23 cellular contexts compared by ENCODE assay signal in genomic region chr7:95157381-95157780, GRCh38.
"Had no signal": no experiment of that assay in that cellular context is flagged by ENCODE, and none has a peak within 500 bp of the region (broad histone marks: within the 10 kb centered on the region; RNA-seq: fewer than 3 reads in every experiment).

No MANE protein-coding gene starts in this region.

- ATAC-seq: heart right ventricle, left cardiac atrium, left lobe of liver, natural killer cell, pancreas, right cardiac atrium, sciatic nerve had no signal

- H3K27ac Mint-ChIP-seq: mesothelial cell of epicardium; naive B cell; natural killer cell; nephron progenitor cell; stimulated activated effector memory CD8-positive, alpha-beta T cell treated with anti-CD3 and anti-CD28 coated beads, Interleukin-12 subunit alpha, Interleukin-12 subunit beta, amount 100 ng/mL, for 72 hours; stimulated activated naive CD8-positive, alpha-beta T cell treated with anti-CD3 and anti-CD28 coated beads, Interleukin-15, Interleukin-2, amounts not matched to agents 100 ng/mL and 50 ng/mL, for 24 hours had no signal

- H3K27ac ChIP-seq: heart right ventricle, hepatocyte, pancreas, prostate gland, skin epidermis, tibial nerve, uterus had no signal

- H3K4me1 ChIP-seq: heart right ventricle, prostate gland, tibial nerve, uterus had no signal

- H3K36me3 ChIP-seq: heart right ventricle, pancreas, prostate gland, uterus had no signal

- H3K4me3 Mint-ChIP-seq: mesothelial cell of epicardium; naive B cell; natural killer cell; nephron progenitor cell; stimulated activated effector memory CD8-positive, alpha-beta T cell treated with anti-CD3 and anti-CD28 coated beads, Interleukin-12 subunit alpha, Interleukin-12 subunit beta, amount 100 ng/mL, for 72 hours; stimulated activated naive CD8-positive, alpha-beta T cell treated with anti-CD3 and anti-CD28 coated beads, Interleukin-15, Interleukin-2, amounts not matched to agents 100 ng/mL and 50 ng/mL, for 24 hours; type B pancreatic cell had no signal

- H3K36me3 Mint-ChIP-seq: mesothelial cell of epicardium; natural killer cell; stimulated activated effector memory CD8-positive, alpha-beta T cell treated with anti-CD3 and anti-CD28 coated beads, Interleukin-12 subunit alpha, Interleukin-12 subunit beta, amount 100 ng/mL, for 72 hours; type B pancreatic cell had no signal

- H3K79me2 ChIP-seq: hepatocyte had no signal

- H3K4me3 ChIP-seq: heart right ventricle, hepatocyte, lung, pancreas, prostate gland, skin epidermis, tibial nerve, uterus had no signal

- H3K4me2 ChIP-seq: hepatocyte had no signal

- DNase-seq: heart right ventricle; left cardiac atrium; mesendoderm; naive B cell; natural killer cell; nephron progenitor cell; retina; right cardiac atrium; stimulated activated CD4-positive, alpha-beta T cell treated with anti-CD3 and anti-CD28 coated beads, Interleukin-4, amount 100 ng/mL, for 24 hours; stimulated activated naive CD4-positive, alpha-beta T cell; uterus had no signal

- H2AFZ ChIP-seq: hepatocyte had no signal

- H3K9me3 ChIP-seq: heart right ventricle, pancreas, prostate gland, uterus had no signal

- H3K27me3 Mint-ChIP-seq: naive B cell; stimulated activated naive CD8-positive, alpha-beta T cell treated with anti-CD3 and anti-CD28 coated beads, Interleukin-15, Interleukin-2, amounts not matched to agents 100 ng/mL and 50 ng/mL, for 24 hours; type B pancreatic cell had no signal

- H3K27me3 ChIP-seq: heart right ventricle, hepatocyte, pancreas, tibial nerve, uterus had no signal

- H3K4me1 Mint-ChIP-seq: mesothelial cell of epicardium; naive B cell; natural killer cell; nephron progenitor cell; stimulated activated effector memory CD8-positive, alpha-beta T cell treated with anti-CD3 and anti-CD28 coated beads, Interleukin-12 subunit alpha, Interleukin-12 subunit beta, amount 100 ng/mL, for 72 hours had no signal

- H3K9me3 Mint-ChIP-seq: nephron progenitor cell; stimulated activated naive CD8-positive, alpha-beta T cell treated with anti-CD3 and anti-CD28 coated beads, Interleukin-15, Interleukin-2, amounts not matched to agents 100 ng/mL and 50 ng/mL, for 24 hours; type B pancreatic cell had no signal
